8 cellular contexts compared by ENCODE assay signal in the genomic region with DNA sequence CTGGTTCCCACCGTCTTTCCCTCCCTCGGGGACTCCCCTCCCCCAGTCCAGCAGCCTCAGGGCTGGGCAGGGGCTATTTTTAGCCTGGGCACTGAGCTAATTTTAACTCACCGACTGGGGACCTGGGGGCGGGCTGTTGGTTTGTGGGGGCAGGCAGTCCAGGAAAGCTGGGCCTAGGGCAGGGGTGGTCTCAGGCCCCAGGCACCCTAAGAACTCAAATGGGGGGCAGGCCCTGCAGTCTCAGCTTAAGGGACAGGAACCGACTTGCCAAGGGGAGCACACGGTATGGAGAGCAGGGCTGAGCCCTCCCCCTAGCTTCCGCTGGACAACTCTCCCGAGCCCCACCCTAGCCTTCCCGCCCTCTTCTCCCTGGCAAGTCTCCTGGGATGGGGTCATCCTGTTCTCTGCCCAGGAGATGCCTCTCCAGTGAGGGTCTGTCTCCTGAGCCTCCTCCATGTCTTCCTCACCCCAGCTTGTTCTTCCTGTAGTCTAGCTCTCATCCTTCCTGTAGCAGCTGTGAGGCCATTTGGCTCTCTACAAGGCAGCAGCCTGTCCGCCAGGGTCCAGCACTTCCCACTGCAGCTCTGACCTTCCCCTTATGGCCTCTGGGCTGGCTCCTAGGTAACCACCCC. TPM values are rescaled to one million over a fixed set of nuclear protein-coding genes. Genes with fewer than 3 reads are reported as not detected.
DNase-seq lines count a peak whose midpoint lies in the region; ATAC-seq and TF ChIP-seq lines count a peak whose summit lies in the region.

No MANE protein-coding gene starts in this region.

- H3K23ac ChIP-seq in trophoblast cell (ENCODE audit: low read length): no peak overlapping the region

- no peak overlapping the region for H2BK12ac ChIP-seq in trophoblast cell (ENCODE audit: low read length)

- no peak overlapping the region for H3K27ac ChIP-seq in trophoblast cell (ENCODE audit: low read depth, low read length)

- H4K12ac ChIP-seq in trophoblast cell (ENCODE audit: low read depth, low read length): no peak overlapping the region

- H3K27me3 ChIP-seq in trophoblast cell (ENCODE audit: insufficient read depth, low read length): no peaks in the 10 kb centered on the region

- H3K4me3 ChIP-seq in fibroblast of mammary gland (ENCODE audit: control insufficient read depth, low read depth, low read length) (no peak overlapping the region), trophoblast cell (ENCODE audit: low read depth, low read length) (no peak overlapping the region)

- no peak overlapping the region for H2AFZ ChIP-seq in trophoblast cell (ENCODE audit: insufficient read depth, low read length, poor library complexity)

- no peak for ATAC-seq in activated CD4-positive, CD25-positive, alpha-beta regulatory T cell treated with anti-CD3 and anti-CD28 coated beads, Interleukin-2, amount 50 U/mL, for 24 hours

- no peak overlapping the region for H2BK5ac ChIP-seq in trophoblast cell (ENCODE audit: low read depth, low read length, poor library complexity)

- no peak overlapping the region for H3K9ac ChIP-seq in trophoblast cell (ENCODE audit: low read length)

- peaks cover 33 to 35% of the 10 kb centered on the region in 2 experiments for H3K4me1 ChIP-seq in trophoblast cell (ENCODE audit: control insufficient read depth in 1 of 2, insufficient read depth in 2 of 2, low read length in 2 of 2)

- peak; percentile 20 for TF ChIP-seq CTCF in fibroblast of mammary gland (conservative IDR thresholded peaks at IDR 0.05; ENCODE audit: control insufficient read depth, insufficient read depth, low read depth, low read length)

- no CpG with 5 or more reads among the region's 10 CpGs for WGBS in trophoblast cell (ENCODE audit: extremely low coverage, insufficient coverage, insufficient read length)

- H3K14ac ChIP-seq in trophoblast cell (ENCODE audit: low read length): no peak overlapping the region

- H3K79me1 ChIP-seq in trophoblast cell (ENCODE audit: low read length): no peaks in the 10 kb centered on the region

- H2BK120ac ChIP-seq in trophoblast cell (ENCODE audit: insufficient read depth, low read length, poor library complexity): no peak overlapping the region

- peaks cover 0 to 4% of the 10 kb centered on the region in 2 experiments for H3K36me3 ChIP-seq in trophoblast cell (ENCODE audit: control insufficient read depth in 1 of 2, insufficient read depth in 2 of 2, low read length in 2 of 2)

- no peak overlapping the region for H4K91ac ChIP-seq in trophoblast cell (ENCODE audit: low read depth, low read length)

- no peaks in the 10 kb centered on the region for H3K79me2 ChIP-seq in trophoblast cell (ENCODE audit: control insufficient read depth, insufficient read depth, low read length, poor library complexity)

- peak; percentile 73 for DNase-seq in GM03348 (ENCODE audit: low spot score)
- peak; percentile 52 for DNase-seq in fibroblast of mammary gland (ENCODE audit: low read depth)
- DNase-seq in trophoblast cell: no peak
- DNase-seq in stimulated activated CD4-positive, alpha-beta T cell treated with anti-CD3 and anti-CD28 coated beads, Interleukin-12 subunit alpha, Interleukin-12 subunit beta, amount 100 ng/mL, for 4 hours: no peak
- no peak for DNase-seq in stimulated activated CD4-positive, alpha-beta T cell treated with anti-CD3 and anti-CD28 coated beads, Interleukin-4, amount 100 ng/mL, for 4 hours
- no peak for DNase-seq in NCI-H2029 treated with DMSO at 0.1 percent for 48 hours (lab: John Stamatoyannopoulos, UW)

- no peak overlapping the region for H4K8ac ChIP-seq in trophoblast cell (ENCODE audit: low read depth, low read length)

- no peak overlapping the region for H3K4ac ChIP-seq in trophoblast cell (ENCODE audit: low read depth, low read length)

- peak overlapping the region; percentile 40 for H3K18ac ChIP-seq in trophoblast cell (ENCODE audit: low read length)

- peak overlapping the region; percentile 26 for H3K4me2 ChIP-seq in trophoblast cell (ENCODE audit: low read length)

- H2AK5ac ChIP-seq in trophoblast cell (ENCODE audit: low read length): no peak overlapping the region

- no peaks in the 10 kb centered on the region for H3K9me3 ChIP-seq in trophoblast cell (ENCODE audit: insufficient read depth, low read depth, low read length)

TF ChIP-seq in PFSK-1, 5 proteins besides CTCF, POLR2A, EP300 and RAD21:
- peak; percentile 7 for TF ChIP-seq FOXP2 (optimal IDR thresholded peaks at IDR 0.05; ENCODE audit: borderline replicate concordance, extremely low read depth, extremely low read length, insufficient read depth)
- TF ChIP-seq TAF1 (IDR thresholded peaks at IDR 0.05; ENCODE audit: borderline replicate concordance, insufficient read depth, low read length): no peak
- no peak for TF ChIP-seq SIN3A (IDR thresholded peaks at IDR 0.05; ENCODE audit: borderline replicate concordance, insufficient read depth, low read length)

RNA-seq across cellular contexts. Expression of a gene that starts 10.1 kb away (rescaled TPM):
- polyA plus RNA-seq in PFSK-1 (2012; ENCODE audit: insufficient read length, low read depth): 78.8 TPM
- polyA plus RNA-seq in trophoblast cell (2013): 10.5 and 10.7 TPM in 2 replicates

Comparison
In these comparisons a context has a peak if more than half of its experiments do, and no peak if none do; other contexts are left out.
1. DNase-seq: peak in GM03348 (single experiment) and fibroblast of mammary gland (single experiment); none in trophoblast cell (0 of 2), stimulated activated CD4-positive, alpha-beta T cell treated with anti-CD3 and anti-CD28 coated beads, Interleukin-12 subunit alpha, Interleukin-12 subunit beta, amount 100 ng/mL, for 4 hours (single experiment), stimulated activated CD4-positive, alpha-beta T cell treated with anti-CD3 and anti-CD28 coated beads, Interleukin-4, amount 100 ng/mL, for 4 hours (0 of 2) and NCI-H2029 treated with DMSO at 0.1 percent for 48 hours (single experiment).